1 cellular context compared by ENCODE assay signal in the genomic region with DNA sequence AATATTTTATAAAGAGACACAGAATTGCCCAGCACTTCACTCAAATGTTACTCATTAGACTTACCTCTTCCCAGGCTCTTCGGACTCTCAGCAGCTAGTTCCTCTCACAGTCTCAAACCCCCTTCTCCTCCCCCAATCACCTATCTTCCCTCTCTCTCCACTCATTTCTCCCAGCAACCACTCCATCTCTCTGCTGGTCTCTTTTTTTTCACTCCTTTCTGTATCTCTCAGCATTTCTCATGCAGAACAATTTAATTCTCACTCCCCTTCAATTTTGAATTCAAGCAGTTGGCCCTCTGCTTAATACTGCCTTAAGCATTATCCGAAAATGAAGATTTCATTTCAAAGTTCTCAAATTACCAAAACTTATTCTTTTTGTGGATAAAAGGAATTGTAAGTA.
TF ChIP-seq lines count a peak whose summit lies in the region.

No MANE protein-coding gene starts in this region.

TF ChIP-seq in K562, 482 proteins besides CTCF, POLR2A, EP300 and RAD21 (continued from another document):
- TF ChIP-seq, protein P1, sequence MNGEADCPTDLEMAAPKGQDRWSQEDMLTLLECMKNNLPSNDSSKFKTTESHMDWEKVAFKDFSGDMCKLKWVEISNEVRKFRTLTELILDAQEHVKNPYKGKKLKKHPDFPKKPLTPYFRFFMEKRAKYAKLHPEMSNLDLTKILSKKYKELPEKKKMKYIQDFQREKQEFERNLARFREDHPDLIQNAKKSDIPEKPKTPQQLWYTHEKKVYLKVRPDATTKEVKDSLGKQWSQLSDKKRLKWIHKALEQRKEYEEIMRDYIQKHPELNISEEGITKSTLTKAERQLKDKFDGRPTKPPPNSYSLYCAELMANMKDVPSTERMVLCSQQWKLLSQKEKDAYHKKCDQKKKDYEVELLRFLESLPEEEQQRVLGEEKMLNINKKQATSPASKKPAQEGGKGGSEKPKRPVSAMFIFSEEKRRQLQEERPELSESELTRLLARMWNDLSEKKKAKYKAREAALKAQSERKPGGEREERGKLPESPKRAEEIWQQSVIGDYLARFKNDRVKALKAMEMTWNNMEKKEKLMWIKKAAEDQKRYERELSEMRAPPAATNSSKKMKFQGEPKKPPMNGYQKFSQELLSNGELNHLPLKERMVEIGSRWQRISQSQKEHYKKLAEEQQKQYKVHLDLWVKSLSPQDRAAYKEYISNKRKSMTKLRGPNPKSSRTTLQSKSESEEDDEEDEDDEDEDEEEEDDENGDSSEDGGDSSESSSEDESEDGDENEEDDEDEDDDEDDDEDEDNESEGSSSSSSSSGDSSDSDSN (IDR thresholded peaks at IDR 0.05; ENCODE audit: borderline replicate concordance in 1 of 2, low read depth in 2 of 2, low read length in 2 of 2) = no peak
